Comparison of ENCODE assay signal across 7 cellular contexts in genomic region chr19:55656552-55656951, GRCh38. TPM values are rescaled to one million over a fixed set of nuclear protein-coding genes. Genes with fewer than 3 reads are reported as not detected.
A peak's percentile ranks its signal among the peaks of the same experiment; 100 is the strongest.
DNase-seq lines count a peak whose midpoint lies in the region; ATAC-seq and TF ChIP-seq lines count a peak whose summit lies in the region.

No MANE protein-coding gene starts in this region.

- H3K4me3 ChIP-seq in HCT116 (replicated peaks in 1 of 2; ENCODE audit: low read depth in 1 of 2, low read length in 2 of 2) = peak overlapping the region; percentile 93 to 94
- peak overlapping the region; percentile 99 for H3K4me3 ChIP-seq in WERI-Rb-1 (ENCODE audit: low read depth, low read length)
- H3K4me3 ChIP-seq in right cardiac atrium (ENCODE audit: low read length) = peak overlapping the region; percentile 92
- peak overlapping the region; percentile 74 to 98 (median 93) for H3K4me3 ChIP-seq in skin epidermis

- H3K27me3 ChIP-seq in HCT116 (ENCODE audit: insufficient read depth, low read length) (no peaks in the 10 kb centered on the region), WERI-Rb-1 (ENCODE audit: insufficient read depth, low read depth, severe bottlenecking) (no peaks in the 10 kb centered on the region), right cardiac atrium (ENCODE audit: control insufficient read depth, insufficient read depth) (no peaks in the 10 kb centered on the region)

- CTCF ChIA-PET in HCT116 (lab: Charles Lee) = interaction anchor here (2.9 kb wide), 1 partner anchor 15 kb away, joined by 15 read pairs; no protein-coding TSS in a partner anchor

- no peak for DNase-seq in HCT116 (ENCODE audit: low read depth, low spot score)
- no peak for DNase-seq in WERI-Rb-1
- DNase-seq in right cardiac atrium = no peak
- DNase-seq in NCI-H1092 (lab: John Stamatoyannopoulos, UW) = no peak
- DNase-seq in DMS114 treated with DMSO at 0.1 percent for 48 hours (lab: John Stamatoyannopoulos, UW; ENCODE audit: unreplicated experiment) = no peak

- RAD21 ChIA-PET in HCT116 (lab: Charles Lee; ENCODE audit: low non-redundant PET in 1 of 2, low total read pairs in 2 of 2, uncharacterized antibody in 2 of 2, unreplicated experiment in 2 of 2) = no interaction called here

- 54% methylated on average over 7 of the region's 7 CpGs for WGBS in right cardiac atrium

- no peak for TF ChIP-seq RAD21 in HCT116 (IDR thresholded peaks at IDR 0.05; ENCODE audit: low read depth)

- H2AFZ ChIP-seq in HCT116 (ENCODE audit: low read depth, low read length, poor library complexity, severe bottlenecking) = no peak overlapping the region

- TF ChIP-seq POLR2A in HCT116 (IDR thresholded peaks at IDR 0.05; ENCODE audit: borderline replicate concordance, extremely low read depth, insufficient read depth, insufficient read length) = no peak

- H3K27ac ChIP-seq in HCT116 (ENCODE audit: low read depth, low read length) = peak overlapping the region; percentile 99
- no peak overlapping the region; the same call in 1 of the 2 replicates for H3K27ac ChIP-seq in WERI-Rb-1
- H3K27ac ChIP-seq in right cardiac atrium (ENCODE audit: low read length) = no peak overlapping the region
- peak overlapping the region in 9 of 21 experiments; percentile 38 to 100 (median 98) for H3K27ac ChIP-seq in skin epidermis

- no peaks in the 10 kb centered on the region; the same call in 1 of the 2 replicates for H4K20me1 ChIP-seq in HCT116 (ENCODE audit: insufficient read depth)

- peaks cover 64% of the 10 kb centered on the region for H3K79me2 ChIP-seq in HCT116 (ENCODE audit: insufficient read depth, low read length)

- peaks cover 18 to 29% of the 10 kb centered on the region in 2 experiments; a peak in 3 of 4 replicates for H3K4me1 ChIP-seq in HCT116 (ENCODE audit: control insufficient read depth in 1 of 2, insufficient read depth in 2 of 2, low read length in 2 of 2)
- peaks cover 14% of the 10 kb centered on the region for H3K4me1 ChIP-seq in right cardiac atrium (ENCODE audit: control insufficient read depth, insufficient read depth, low read length)

- H3K9me2 ChIP-seq in HCT116 (ENCODE audit: insufficient read depth) = no peaks in the 10 kb centered on the region

- ATAC-seq in HCT116 = no peak
- ATAC-seq in right cardiac atrium = no peak
- ATAC-seq in HG02571 (IDR thresholded peaks at IDR 0.05; ENCODE audit: unreplicated experiment) = no peak

- TF ChIP-seq CTCF in HCT116 (IDR thresholded peaks at IDR 0.05 in 2 of 3, conservative IDR thresholded peaks at IDR 0.05 in 1 of 3; ENCODE audit: borderline replicate concordance in 1 of 3, insufficient read depth in 1 of 3, low read depth in 2 of 3, low read length in 2 of 3) (no peak), WERI-Rb-1 (IDR thresholded peaks at IDR 0.05; ENCODE audit: low read depth, low read length) (no peak)

- H3K4me2 ChIP-seq in HCT116 (ENCODE audit: low read length) = peak overlapping the region; percentile 79

- intact Hi-C loops in HCT116 (cut with micrococcal nuclease) = no loop called here
- intact Hi-C loops in right cardiac atrium (cut with DNase I) = no loop called here

- H3K36me3 ChIP-seq in HCT116 (ENCODE audit: control insufficient read depth in 1 of 2, insufficient read depth in 2 of 2, low read length in 2 of 2) (peaks cover 22 to 29% of the 10 kb centered on the region in 2 experiments; a peak in 3 of 4 replicates), WERI-Rb-1 (peaks cover 67% of the 10 kb centered on the region)

- no TSS peak for BruUV-seq in HCT116 (replicated peaks; lab: Mats Ljungman, UMichigan)

- peak overlapping the region; percentile 99 for H3K9ac ChIP-seq in HCT116 (ENCODE audit: low read length)

- POLR2A ChIA-PET in HCT116 (lab: Charles Lee) = no interaction called here

- H3K9me3 ChIP-seq in HCT116 (ENCODE audit: control insufficient read depth in 1 of 2, insufficient read depth in 1 of 2, low read depth in 1 of 2, low read length in 2 of 2) (no peaks in the 10 kb centered on the region), WERI-Rb-1 (ENCODE audit: severe bottlenecking) (no peaks in the 10 kb centered on the region), right cardiac atrium (ENCODE audit: control insufficient read depth, low read length) (no peaks in the 10 kb centered on the region)

TF ChIP-seq in HCT116, 20 proteins besides CTCF, POLR2A, EP300 and RAD21:
- TF ChIP-seq EZH2 (IDR thresholded peaks at IDR 0.05) (no peak), ZBTB33 (IDR thresholded peaks at IDR 0.05; ENCODE audit: extremely low read depth, insufficient replicate concordance, low read length) (no peak), JUND (IDR thresholded peaks at IDR 0.05) (no peak), REST (IDR thresholded peaks at IDR 0.05; ENCODE audit: low read depth) (no peak), CEBPB (IDR thresholded peaks at IDR 0.05; ENCODE audit: low read depth) (no peak), YY1 (IDR thresholded peaks at IDR 0.05; ENCODE audit: extremely low read depth, insufficient replicate concordance, low read depth, low read length) (no peak), SP1 (IDR thresholded peaks at IDR 0.05; ENCODE audit: low read depth) (no peak), SIN3A (IDR thresholded peaks at IDR 0.05; ENCODE audit: low read depth) (no peak), EGR1 (IDR thresholded peaks at IDR 0.05; ENCODE audit: low read depth) (no peak), ZNF274 (IDR thresholded peaks at IDR 0.05; ENCODE audit: low read depth, low read length) (no peak), EZH2phosphoT487 (IDR thresholded peaks at IDR 0.05; ENCODE audit: borderline replicate concordance) (no peak)

RNA-seq across cellular contexts. Expression of gene U2AF2, which starts 1.7 kb away (rescaled TPM):
- 259 TPM for total RNA-seq in HCT116 (2021; ENCODE audit: unreplicated experiment)
- 199 and 201 TPM in 2 replicates for polyA plus RNA-seq in HCT116 (2012)
- total RNA-seq in right cardiac atrium = 100 to 1,000 TPM in 1 of 4 donors, 10 to 100 TPM in 3; 87.5 to 101 (median 90.4) TPM
- 76.0 TPM for polyA plus RNA-seq in right cardiac atrium

RNA-seq across cellular contexts. Expression of gene CCDC106, which starts 8.5 kb away (rescaled TPM):
- 1.0 TPM for total RNA-seq in HCT116 (2021; ENCODE audit: unreplicated experiment)
- polyA plus RNA-seq in HCT116 (2012) = 0.56 and 0.70 TPM in 2 replicates
- 10 to 100 TPM; 23.6 to 26.6 (median 24.3) TPM for total RNA-seq in right cardiac atrium
- polyA plus RNA-seq in right cardiac atrium = 30.4 TPM

RNA-seq across cellular contexts. Expression of gene ZNF581, which starts 13.1 kb away (rescaled TPM):
- 44.4 TPM for total RNA-seq in HCT116 (2021; ENCODE audit: unreplicated experiment)
- polyA plus RNA-seq in HCT116 (2012) = 47.8 and 48.2 TPM in 2 replicates
- total RNA-seq in right cardiac atrium = 10 to 100 TPM in 1 of 4 donors, 1 to 10 TPM in 3; 7.7 to 12.5 (median 9.3) TPM
- polyA plus RNA-seq in right cardiac atrium = 6.3 TPM

RNA-seq across cellular contexts. Expression of gene ZNF580, which starts 15.8 kb away (rescaled TPM):
- 36.7 TPM for total RNA-seq in HCT116 (2021; ENCODE audit: unreplicated experiment)
- polyA plus RNA-seq in HCT116 (2012) = 37.1 and 47.1 TPM in 2 replicates
- total RNA-seq in right cardiac atrium = 10 to 100 TPM; 23.7 to 32.0 (median 28.9) TPM
- polyA plus RNA-seq in right cardiac atrium = 18.7 TPM

RNA-seq across cellular contexts. Expression of gene EPN1, which starts 18.5 kb away (rescaled TPM):
- total RNA-seq in HCT116 (2021; ENCODE audit: unreplicated experiment) (122 TPM), right cardiac atrium (100 to 1,000 TPM; 175 to 232 (median 208) TPM)
- polyA plus RNA-seq in HCT116 (2012) = 99.3 and 119 TPM in 2 replicates
- polyA plus RNA-seq in right cardiac atrium = 187 TPM

Comparison
In these comparisons a context has a peak if more than half of its experiments do, and no peak if none do; other contexts are left out.
1. RNA of gene CCDC106, which starts 8.5 kb away (total RNA-seq): 23.6 to 26.6 TPM in right cardiac atrium; 1.0 TPM in HCT116 (single experiment); every median in the first group is over 10 times any median in the second.
2. Peak in every context shown above with its lines, with median percentiles within 50 percentile points of each other: H3K4me3 ChIP-seq.